8 cellular contexts compared by ENCODE assay signal in genomic region chr12:78146365-78146772, GRCh38.
DNase-seq lines count a peak whose midpoint lies in the region; ATAC-seq and TF ChIP-seq lines count a peak whose summit lies in the region.

No MANE protein-coding gene starts in this region.

- intact Hi-C loops in dorsolateral prefrontal cortex (cut with DNase I): no loop called here

- TF ChIP-seq CTCF in GM12875 (IDR thresholded peaks at IDR 0.05; ENCODE audit: borderline replicate concordance, insufficient read depth, low read depth, low read length): peak; percentile 51; the same call in 1 of the 2 replicates
- peak; percentile 48 to 89 (median 77) for TF ChIP-seq CTCF in dorsolateral prefrontal cortex (IDR thresholded peaks at IDR 0.05 in 54 of 56, conservative IDR thresholded peaks at IDR 0.05 in 2 of 56; ENCODE audit: low read depth in 1 of 56, partially characterized antibody in 56 of 56)

- no peaks in the 10 kb centered on the region for H3K27me3 ChIP-seq in dorsolateral prefrontal cortex

- peak overlapping the region in 2 of 59 donors; percentile 10 to 16 for H3K27ac ChIP-seq in dorsolateral prefrontal cortex

- DNase-seq in ACHN: peak; percentile 67
- peak; percentile 66 for DNase-seq in NCI-H748 (lab: John Stamatoyannopoulos, UW; ENCODE audit: unreplicated experiment)
- no peak for DNase-seq in dorsolateral prefrontal cortex
- peak; percentile 10 for DNase-seq in non-pigmented ciliary epithelial cell (ENCODE audit: low read depth)
- no peak for DNase-seq in HuH-7.5 (ENCODE audit: low spot score)

- H3K4me3 ChIP-seq in GM12875 (ENCODE audit: low read depth, low read length) (no peak overlapping the region), dorsolateral prefrontal cortex (no peak overlapping the region)

- in situ Hi-C loops in ACHN (cut with HindIII; ENCODE audit: low pct_ligation_motif_present, low pct_unique_long_range_greater_than_20kb, low sequenced_read_pairs): no loop called here

- ATAC-seq in HG03342 (IDR thresholded peaks at IDR 0.05; ENCODE audit: unreplicated experiment) (peak; percentile 80), GM21381 (IDR thresholded peaks at IDR 0.05; ENCODE audit: unreplicated experiment) (no peak)

Comparison
In these comparisons a context has a peak if more than half of its experiments do, and no peak if none do; other contexts are left out.
1. DNase-seq: peak in ACHN (single experiment), NCI-H748 (single experiment) and non-pigmented ciliary epithelial cell (single experiment); none in dorsolateral prefrontal cortex (0 of 10) and HuH-7.5 (single experiment).